In genomic region chr7:51344406-51344805, GRCh38 we compare ENCODE assay signal across 15 cellular contexts. TPM values are rescaled to one million over a fixed set of nuclear protein-coding genes. Genes with fewer than 3 reads are reported as not detected.
DNase-seq lines count a peak whose midpoint lies in the region; ATAC-seq and TF ChIP-seq lines count a peak whose summit lies in the region.
"Had no signal": no experiment of that assay in that cellular context is flagged by ENCODE, and none has a peak within 500 bp of the region (broad histone marks: within the 10 kb centered on the region; RNA-seq: fewer than 3 reads in every experiment).

No MANE protein-coding gene starts in this region.

- no peak overlapping the region for H2AFZ ChIP-seq in Karpas-422 (ENCODE audit: low read length)

- TF ChIP-seq CTCF in body of pancreas (IDR thresholded peaks at IDR 0.05) (no peak), mucosa of descending colon (IDR thresholded peaks at IDR 0.05) (no peak)

- H3K36me3 ChIP-seq in body of pancreas (replicated peaks in 1 of 2; ENCODE audit: insufficient read depth in 1 of 2, low read depth in 2 of 2) (no peaks in the 10 kb centered on the region), mucosa of descending colon (ENCODE audit: low read depth) (no peaks in the 10 kb centered on the region), Karpas-422 (ENCODE audit: insufficient read depth, low read length) (no peaks in the 10 kb centered on the region)
- H3K36me3 ChIP-seq: BE2C, tibial nerve had no signal

- no peaks in the 10 kb centered on the region for H3K9me2 ChIP-seq in Karpas-422 (replicated peaks; ENCODE audit: insufficient read depth, low read length)

- H3K9me3 ChIP-seq in body of pancreas (no peaks in the 10 kb centered on the region), mucosa of descending colon (no peaks in the 10 kb centered on the region), Karpas-422 (ENCODE audit: low read length) (no peaks in the 10 kb centered on the region)
- H3K9me3 ChIP-seq: BE2C, tibial nerve had no signal

- intact Hi-C loops in body of pancreas (cut with DNase I) = no loop called here
- intact Hi-C loops in mucosa of descending colon (cut with DNase I, micrococcal nuclease) = no loop called here

- ATAC-seq in body of pancreas (peak; percentile 92), mucosa of descending colon (peak; percentile 57)
- ATAC-seq: effector memory CD8-positive, alpha-beta T cell had no signal

- H3K4me2 ChIP-seq in Karpas-422 (ENCODE audit: low read depth, low read length, poor library complexity, severe bottlenecking) = no peak overlapping the region

- H3K4me3 ChIP-seq in body of pancreas = no peak overlapping the region
- no peak overlapping the region for H3K4me3 ChIP-seq in mucosa of descending colon
- no peak overlapping the region for H3K4me3 ChIP-seq in Karpas-422 (ENCODE audit: low read length)
- H3K4me3 ChIP-seq: SK-N-MC, tibial nerve had no signal

- whole genome bisulfite sequencing in body of pancreas, 2 donors = 11 to 17% methylated on average over 4 of the region's 4 CpGs

- TF ChIP-seq POLR2A in body of pancreas (IDR thresholded peaks at IDR 0.05) = peak in 1 of 3 donors; percentile 34

- DNase-seq in DMS79 treated with DMSO at 0.1 percent for 48 hours (lab: John Stamatoyannopoulos, UW) (peak; percentile 62), NCI-H2107 (lab: John Stamatoyannopoulos, UW) (peak; percentile 78), body of pancreas (peak; percentile 92 to 96 (median 95)), mucosa of descending colon (no peak), cerebellar nuclear complex (lab: John Stamatoyannopoulos, UW) (no peak), Karpas-422 (no peak), substantia nigra (lab: John Stamatoyannopoulos, UW) (no peak)
- no peak for DNase-seq in activated CD4-positive, alpha-beta T cell treated with anti-CD3 and anti-CD28 coated beads for 1 hour
- DNase-seq: activated naive CD4-positive, alpha-beta T cell; BE2C; effector memory CD8-positive, alpha-beta T cell; MM.1S; NK-92 treated with Interleukin-12 subunit alpha and Interleukin-12 subunit beta, amount 100 ng/mL, for 24 hours had no signal

- no peaks in the 10 kb centered on the region for H4K20me1 ChIP-seq in Karpas-422 (ENCODE audit: insufficient read depth, low read depth, low read length)

- no peaks in the 10 kb centered on the region for H3K79me2 ChIP-seq in Karpas-422 (ENCODE audit: low read length)

- no peak overlapping the region for H3K9ac ChIP-seq in Karpas-422 (ENCODE audit: low read length)

- no peaks in the 10 kb centered on the region for H3K27me3 ChIP-seq in body of pancreas
- no peaks in the 10 kb centered on the region for H3K27me3 ChIP-seq in Karpas-422 (ENCODE audit: low read length)
- H3K27me3 ChIP-seq: tibial nerve had no signal

- peak overlapping the region; percentile 62 to 78 (median 70) for H3K27ac ChIP-seq in body of pancreas
- H3K27ac ChIP-seq in Karpas-422 (ENCODE audit: low read length) = no peak overlapping the region
- no peak overlapping the region for H3K27ac ChIP-seq in substantia nigra (ENCODE audit: low read depth, low read length, poor library complexity, severe bottlenecking)
- H3K27ac ChIP-seq: SK-N-MC, tibial nerve had no signal

- peaks cover 62% of the 10 kb centered on the region for H3K4me1 ChIP-seq in body of pancreas
- no peaks in the 10 kb centered on the region for H3K4me1 ChIP-seq in mucosa of descending colon (ENCODE audit: low read depth)
- H3K4me1 ChIP-seq in Karpas-422 (ENCODE audit: low read length) = no peaks in the 10 kb centered on the region
- H3K4me1 ChIP-seq: BE2C, tibial nerve had no signal

RNA-seq across cellular contexts. Expression of gene COBL, which starts 27.8 kb away (rescaled TPM):
- total RNA-seq in body of pancreas (10 to 100 TPM; 22.3 to 25.4 TPM), mucosa of descending colon (10 to 100 TPM; 48.6 to 91.8 (median 56.6) TPM)
- total RNA-seq in Karpas-422 (2014; rRNA removed; shearing (Covaris generic); ENCODE audit: low replicate concordance) = not detected in 2 replicates

Comparison
In these comparisons a context has a peak if more than half of its experiments do, and no peak if none do; other contexts are left out.
1. DNase-seq: peak in DMS79 treated with DMSO at 0.1 percent for 48 hours (single experiment), NCI-H2107 (single experiment) and body of pancreas (4 of 4); none in mucosa of descending colon (0 of 3), cerebellar nuclear complex (0 of 2), Karpas-422 (single experiment), substantia nigra (0 of 49) and activated CD4-positive, alpha-beta T cell treated with anti-CD3 and anti-CD28 coated beads for 1 hour (single experiment).
2. H3K27ac ChIP-seq: peak in body of pancreas (4 of 4); none in Karpas-422 (single experiment) and substantia nigra (single experiment).
3. RNA of gene COBL, which starts 27.8 kb away (total RNA-seq): 48.6 to 91.8 TPM in mucosa of descending colon and 22.3 to 25.4 TPM in body of pancreas; not detected in Karpas-422; every median in the first group is over 10 times any median in the second.